In genomic region chr19:1992759-1993260, GRCh38 we compare ENCODE assay signal across 13 cellular contexts. TPM values are rescaled to one million over a fixed set of nuclear protein-coding genes. Genes with fewer than 3 reads are reported as not detected.
DNase-seq lines count a peak whose midpoint lies in the region; ATAC-seq, FAIRE-seq and TF ChIP-seq lines count a peak whose summit lies in the region.
"Had no signal": no experiment of that assay in that cellular context is flagged by ENCODE, and none has a peak within 500 bp of the region (broad histone marks: within the 10 kb centered on the region; RNA-seq: fewer than 3 reads in every experiment).

No MANE protein-coding gene starts in this region.

- FAIRE-seq in kidney (lab: Jason Lieb, UNC): no peak
- FAIRE-seq: GM19239 had no signal

- intact Hi-C loops in lower lobe of right lung (cut with DNase I) (no loop called here), kidney (cut with DNase I) (no loop called here)

- no peak overlapping the region for H3K27ac ChIP-seq in lower lobe of right lung
- no peak overlapping the region for H3K27ac ChIP-seq in kidney (ENCODE audit: low read depth in 2 of 2, low read length in 2 of 2)
- H3K27ac ChIP-seq: SJSA1 had no signal

- H3K36me3 ChIP-seq in lower lobe of right lung: peaks cover 79% of the 10 kb centered on the region
- H3K36me3 ChIP-seq in kidney (ENCODE audit: control insufficient read depth in 1 of 2, insufficient read depth in 2 of 2, low read length in 2 of 2): peaks cover 9 to 14% of the 10 kb centered on the region in 2 donors

- H3K4me3 ChIP-seq in lower lobe of right lung (no peak overlapping the region), kidney (ENCODE audit: low read length in 2 of 2) (no peak overlapping the region)
- H3K4me3 ChIP-seq: SJSA1 had no signal

- no peaks in the 10 kb centered on the region for H3K4me1 ChIP-seq in lower lobe of right lung
- H3K4me1 ChIP-seq in kidney (ENCODE audit: control insufficient read depth in 1 of 2, insufficient read depth in 1 of 2, low read depth in 1 of 2, low read length in 2 of 2): no peaks in the 10 kb centered on the region
- H3K4me1 ChIP-seq: SJSA1 had no signal

- TF ChIP-seq CTCF in lower lobe of right lung (IDR thresholded peaks at IDR 0.05) (no peak), kidney (IDR thresholded peaks at IDR 0.05; ENCODE audit: borderline replicate concordance, extremely low read depth, insufficient read depth) (no peak)

- H3K27me3 ChIP-seq in lower lobe of right lung (ENCODE audit: low read depth): no peaks in the 10 kb centered on the region
- H3K27me3 ChIP-seq: SJSA1 had no signal

- peak; percentile 63 for DNase-seq in AG20443 (ENCODE audit: low spot score)
- peak; percentile 11 for DNase-seq in EH (ENCODE audit: low read depth)
- DNase-seq in activated CD4-positive, alpha-beta T cell treated with anti-CD3 and anti-CD28 coated beads, Interleukin-2, amount 50 U/mL, for 1 hour: peak; percentile 31
- DNase-seq in lower lobe of right lung: peak; percentile 47
- no peak for DNase-seq in NCI-H2171 (lab: John Stamatoyannopoulos, UW)
- no peak for DNase-seq in A172 (ENCODE audit: low spot score)
- DNase-seq in kidney: no peak
- DNase-seq: HCEC 1CT, NCI-H1417 treated with DMSO at 0.1 percent for 48 hours, NCI-H69 had no signal

- ATAC-seq in lower lobe of right lung (peak; percentile 19 to 23), HG02798 (IDR thresholded peaks at IDR 0.05; ENCODE audit: poor library complexity, unreplicated experiment) (no peak)

- H3K9me3 ChIP-seq in lower lobe of right lung (no peaks in the 10 kb centered on the region), kidney (ENCODE audit: control insufficient read depth in 1 of 2, low read length in 2 of 2) (no peaks in the 10 kb centered on the region)

- no peak overlapping the region for H3K9ac ChIP-seq in kidney (ENCODE audit: low read length in 2 of 2)

RNA-seq across cellular contexts. Expression of gene BTBD2, which starts 22.7 kb away (rescaled TPM):
- total RNA-seq in lower lobe of right lung: 62.0 TPM
- 54.7 and 60.4 TPM in 2 replicates for total RNA-seq in A172 (2014; rRNA removed; shearing (Covaris generic))
- total RNA-seq in kidney: 70.3 TPM
- 57.0 TPM for polyA plus RNA-seq in kidney (ENCODE audit: insufficient read depth, low read depth, low replicate concordance)

RNA-seq across cellular contexts. Expression of gene CSNK1G2, which starts 51.8 kb away (rescaled TPM):
- total RNA-seq in lower lobe of right lung: 55.4 TPM
- total RNA-seq in A172 (2014; rRNA removed; shearing (Covaris generic)): 83.5 and 88.1 TPM in 2 replicates
- 66.2 TPM for total RNA-seq in kidney
- 33.1 TPM for polyA plus RNA-seq in kidney (ENCODE audit: insufficient read depth, low read depth, low replicate concordance)

RNA-seq across cellular contexts. Expression of gene MKNK2, which starts 58.2 kb away (rescaled TPM):
- total RNA-seq in lower lobe of right lung (268 TPM), kidney (190 TPM)
- 40.4 and 53.8 TPM in 2 replicates for total RNA-seq in A172 (2014; rRNA removed; shearing (Covaris generic))
- 67.2 TPM for polyA plus RNA-seq in kidney (ENCODE audit: insufficient read depth, low read depth, low replicate concordance)

Comparison
In these comparisons a context has a peak if more than half of its experiments do, and no peak if none do; other contexts are left out.
1. DNase-seq: peak in AG20443 (single experiment), EH (single experiment), activated CD4-positive, alpha-beta T cell treated with anti-CD3 and anti-CD28 coated beads, Interleukin-2, amount 50 U/mL, for 1 hour (single experiment) and lower lobe of right lung (single experiment); none in NCI-H2171 (single experiment), A172 (single experiment) and kidney (single experiment).